Comparison of ENCODE assay signal across 8 cellular contexts in the genomic region with DNA sequence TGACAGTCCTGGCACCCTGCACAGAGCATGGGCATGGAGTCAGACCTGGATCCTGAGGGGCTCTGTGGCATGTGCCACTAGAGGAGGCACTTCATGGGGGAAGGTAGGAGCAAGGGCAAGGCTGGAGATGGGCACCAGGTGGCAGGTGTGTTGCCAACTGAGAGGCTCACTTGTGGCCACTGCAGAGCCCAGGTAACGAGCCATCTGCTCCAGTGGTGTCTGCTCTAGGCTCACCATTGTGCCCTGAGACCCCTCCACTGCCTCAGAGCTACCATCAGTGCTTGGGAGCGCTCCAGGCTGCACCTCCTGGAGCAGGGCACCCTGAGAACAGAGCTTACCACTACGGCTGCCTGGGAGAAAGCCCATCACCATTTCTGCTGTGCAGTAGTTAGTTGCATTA. TPM values are rescaled to one million over a fixed set of nuclear protein-coding genes. Genes with fewer than 3 reads are reported as not detected.
DNase-seq lines count a peak whose midpoint lies in the region; ATAC-seq and TF ChIP-seq lines count a peak whose summit lies in the region.

No MANE protein-coding gene starts in this region.

- H3K36me3 ChIP-seq in BE2C (peaks cover 24% of the 10 kb centered on the region), HUES48 (ENCODE audit: control insufficient read depth, insufficient read depth, low read length) (peaks cover 28% of the 10 kb centered on the region)

- H3K27me3 ChIP-seq in BE2C = no peaks in the 10 kb centered on the region
- H3K27me3 ChIP-seq in HUES48 (ENCODE audit: control insufficient read depth, insufficient read depth, low read length) = no peaks in the 10 kb centered on the region

- peaks cover 12% of the 10 kb centered on the region for H3K4me1 Mint-ChIP-seq in activated T-helper 2 cell treated with anti-CD3 and anti-CD28 coated beads, Interferon-gamma antibody, Interleukin-2, Interleukin-4, amounts not matched to agents 10 μg/mL and 5 μg/mL and 100 μg/mL, durations not matched to agents 14 hours and 24 hours and 36 hours (ENCODE audit: low read depth)
- H3K4me1 Mint-ChIP-seq in mesothelial cell of epicardium = peaks cover 11% of the 10 kb centered on the region

- ATAC-seq in HG03442 (IDR thresholded peaks at IDR 0.05; ENCODE audit: unreplicated experiment) = no peak

- H3K9me3 ChIP-seq in BE2C (no peaks in the 10 kb centered on the region), HUES48 (ENCODE audit: control insufficient read depth, insufficient read depth, low read length) (no peaks in the 10 kb centered on the region)

- intact Hi-C loops in activated T-helper 2 cell treated with anti-CD3 and anti-CD28 coated beads, Interferon-gamma antibody, Interleukin-2, Interleukin-4, amounts not matched to agents 10 μg/mL and 5 μg/mL and 100 μg/mL, durations not matched to agents 14 hours and 24 hours and 36 hours (cut with micrococcal nuclease) = no loop called here

- TF ChIP-seq CTCF in BE2C (IDR thresholded peaks at IDR 0.05; ENCODE audit: low read depth, low read length) (peak; percentile 13; the same call in 1 of the 2 replicates), mesothelial cell of epicardium (IDR thresholded peaks at IDR 0.05; ENCODE audit: unreplicated experiment) (no peak)

- DNase-seq in BE2C = no peak
- DNase-seq in activated T-helper 2 cell treated with anti-CD3 and anti-CD28 coated beads, Interferon-gamma antibody, Interleukin-2, Interleukin-4, amounts not matched to agents 10 μg/mL and 5 μg/mL and 100 μg/mL, durations not matched to agents 14 hours and 24 hours and 36 hours (ENCODE audit: low spot score) = no peak
- no peak for DNase-seq in mesothelial cell of epicardium (ENCODE audit: low spot score in 2 of 2, unreplicated experiment in 2 of 2)
- DNase-seq in A172 (ENCODE audit: low spot score) = no peak
- DNase-seq in NCI-H2227 (lab: John Stamatoyannopoulos, UW; ENCODE audit: unreplicated experiment) = no peak
- DNase-seq in stimulated activated CD4-positive, alpha-beta T cell treated with anti-CD3 and anti-CD28 coated beads, Interleukin-15, amount 100 ng/mL, for 24 hours = no peak

- H3K27ac ChIP-seq in HUES48 (ENCODE audit: low read depth, low read length) = no peak overlapping the region

- H3K4me3 Mint-ChIP-seq in activated T-helper 2 cell treated with anti-CD3 and anti-CD28 coated beads, Interferon-gamma antibody, Interleukin-2, Interleukin-4, amounts not matched to agents 10 μg/mL and 5 μg/mL and 100 μg/mL, durations not matched to agents 14 hours and 24 hours and 36 hours (ENCODE audit: low read depth) = peak overlapping the region; percentile 73
- peak overlapping the region; percentile 64 for H3K4me3 Mint-ChIP-seq in mesothelial cell of epicardium

- H3K9ac ChIP-seq in HUES48 (ENCODE audit: low read depth, low read length) = no peak overlapping the region

- H3K4me3 ChIP-seq in BE2C (ENCODE audit: low read depth, low read length) (no peak overlapping the region), HUES48 (ENCODE audit: low read depth, low read length) (peak overlapping the region; percentile 75; the same call in 1 of the 2 replicates)

- H3K36me3 Mint-ChIP-seq in activated T-helper 2 cell treated with anti-CD3 and anti-CD28 coated beads, Interferon-gamma antibody, Interleukin-2, Interleukin-4, amounts not matched to agents 10 μg/mL and 5 μg/mL and 100 μg/mL, durations not matched to agents 14 hours and 24 hours and 36 hours (ENCODE audit: low read depth) = peaks cover 26% of the 10 kb centered on the region
- H3K36me3 Mint-ChIP-seq in mesothelial cell of epicardium = peaks cover 6% of the 10 kb centered on the region

- no peaks in the 10 kb centered on the region for H3K27me3 Mint-ChIP-seq in activated T-helper 2 cell treated with anti-CD3 and anti-CD28 coated beads, Interferon-gamma antibody, Interleukin-2, Interleukin-4, amounts not matched to agents 10 μg/mL and 5 μg/mL and 100 μg/mL, durations not matched to agents 14 hours and 24 hours and 36 hours (ENCODE audit: low read depth)
- H3K27me3 Mint-ChIP-seq in mesothelial cell of epicardium (ENCODE audit: low read depth) = no peaks in the 10 kb centered on the region

- H3K4me1 ChIP-seq in BE2C (peaks cover 12% of the 10 kb centered on the region), HUES48 (ENCODE audit: control insufficient read depth, insufficient read depth, low read length) (no peaks in the 10 kb centered on the region)

- H3K27ac Mint-ChIP-seq in activated T-helper 2 cell treated with anti-CD3 and anti-CD28 coated beads, Interferon-gamma antibody, Interleukin-2, Interleukin-4, amounts not matched to agents 10 μg/mL and 5 μg/mL and 100 μg/mL, durations not matched to agents 14 hours and 24 hours and 36 hours = no peak overlapping the region
- no peak overlapping the region for H3K27ac Mint-ChIP-seq in mesothelial cell of epicardium

- no peaks in the 10 kb centered on the region for H3K9me3 Mint-ChIP-seq in activated T-helper 2 cell treated with anti-CD3 and anti-CD28 coated beads, Interferon-gamma antibody, Interleukin-2, Interleukin-4, amounts not matched to agents 10 μg/mL and 5 μg/mL and 100 μg/mL, durations not matched to agents 14 hours and 24 hours and 36 hours
- H3K9me3 Mint-ChIP-seq in mesothelial cell of epicardium = no peaks in the 10 kb centered on the region

RNA-seq across cellular contexts. Expression of a gene that starts 1.3 kb away (rescaled TPM):
- 189 TPM for polyA plus RNA-seq in BE2C (2012; ENCODE audit: insufficient read depth, insufficient read length, low read depth)
- total RNA-seq in activated T-helper 2 cell treated with anti-CD3 and anti-CD28 coated beads, Interferon-gamma antibody, Interleukin-2, Interleukin-4, amounts not matched to agents 10 μg/mL and 5 μg/mL and 100 μg/mL, durations not matched to agents 14 hours and 24 hours and 36 hours = 77.3 and 82.4 TPM in 2 replicates
- 82.4 to 86.2 TPM (median 82.4 TPM) in 3 replicates for total RNA-seq in mesothelial cell of epicardium
- 4.3 and 8.6 TPM in 2 replicates for total RNA-seq in A172 (2014; rRNA removed; shearing (Covaris generic))

RNA-seq across cellular contexts. Expression of a gene that starts 13.3 kb away (rescaled TPM):
- 221 TPM for polyA plus RNA-seq in BE2C (2012; ENCODE audit: insufficient read depth, insufficient read length, low read depth)
- total RNA-seq in activated T-helper 2 cell treated with anti-CD3 and anti-CD28 coated beads, Interferon-gamma antibody, Interleukin-2, Interleukin-4, amounts not matched to agents 10 μg/mL and 5 μg/mL and 100 μg/mL, durations not matched to agents 14 hours and 24 hours and 36 hours = 94.1 and 103 TPM in 2 replicates
- total RNA-seq in mesothelial cell of epicardium = 68.7 to 78.1 TPM (median 76.0 TPM) in 3 replicates
- 30.8 and 31.1 TPM in 2 replicates for total RNA-seq in A172 (2014; rRNA removed; shearing (Covaris generic))

RNA-seq across cellular contexts. Expression of a gene that starts 14.4 kb away (rescaled TPM):
- polyA plus RNA-seq in BE2C (2012; ENCODE audit: insufficient read depth, insufficient read length, low read depth) = 518 TPM
- total RNA-seq in activated T-helper 2 cell treated with anti-CD3 and anti-CD28 coated beads, Interferon-gamma antibody, Interleukin-2, Interleukin-4, amounts not matched to agents 10 μg/mL and 5 μg/mL and 100 μg/mL, durations not matched to agents 14 hours and 24 hours and 36 hours = 444 and 452 TPM in 2 replicates
- total RNA-seq in mesothelial cell of epicardium = 154 to 155 TPM (median 154 TPM) in 3 replicates
- total RNA-seq in A172 (2014; rRNA removed; shearing (Covaris generic)) = 430 and 525 TPM in 2 replicates

RNA-seq across cellular contexts. Expression of a gene that starts 20.5 kb away (rescaled TPM):
- polyA plus RNA-seq in BE2C (2012; ENCODE audit: insufficient read depth, insufficient read length, low read depth) = 24.1 TPM
- 0.11 TPM in 1 of 2 replicates, not detected in the other for total RNA-seq in activated T-helper 2 cell treated with anti-CD3 and anti-CD28 coated beads, Interferon-gamma antibody, Interleukin-2, Interleukin-4, amounts not matched to agents 10 μg/mL and 5 μg/mL and 100 μg/mL, durations not matched to agents 14 hours and 24 hours and 36 hours
- not detected in 3 replicates for total RNA-seq in mesothelial cell of epicardium
- total RNA-seq in A172 (2014; rRNA removed; shearing (Covaris generic)) = not detected in 2 replicates

RNA-seq across cellular contexts. Expression of a gene that starts 50.3 kb away (rescaled TPM):
- 59.5 TPM for polyA plus RNA-seq in BE2C (2012; ENCODE audit: insufficient read depth, insufficient read length, low read depth)
- total RNA-seq in activated T-helper 2 cell treated with anti-CD3 and anti-CD28 coated beads, Interferon-gamma antibody, Interleukin-2, Interleukin-4, amounts not matched to agents 10 μg/mL and 5 μg/mL and 100 μg/mL, durations not matched to agents 14 hours and 24 hours and 36 hours = 63.1 and 66.4 TPM in 2 replicates
- total RNA-seq in mesothelial cell of epicardium = 69.4 to 72.3 TPM (median 71.5 TPM) in 3 replicates
- total RNA-seq in A172 (2014; rRNA removed; shearing (Covaris generic)) = 16.2 and 20.1 TPM in 2 replicates
